12 cellular contexts compared by ENCODE assay signal in the genomic region with DNA sequence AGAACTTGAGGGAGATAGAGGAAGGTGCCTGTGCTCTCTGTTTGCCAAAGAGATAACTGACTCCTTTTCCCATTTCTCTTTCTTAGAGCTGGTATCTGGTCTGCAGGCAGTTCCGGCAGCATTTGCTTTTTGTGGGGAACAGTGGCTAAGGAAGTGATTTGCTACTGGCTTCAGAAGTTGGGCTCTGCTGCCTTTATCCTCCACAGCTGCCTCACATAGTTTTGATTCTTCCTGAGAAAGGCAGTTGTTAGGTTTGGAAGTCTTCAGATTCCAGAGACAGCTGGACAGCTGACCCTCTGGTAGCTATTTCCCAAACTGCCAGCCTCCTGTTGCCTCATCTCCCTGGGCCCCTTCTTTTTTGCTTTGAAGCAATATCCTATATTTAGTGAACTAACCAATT.
DNase-seq lines count a peak whose midpoint lies in the region; ATAC-seq, FAIRE-seq and TF ChIP-seq lines count a peak whose summit lies in the region.
"Had no signal": no experiment of that assay in that cellular context is flagged by ENCODE, and none has a peak within 500 bp of the region (broad histone marks: within the 10 kb centered on the region; RNA-seq: fewer than 3 reads in every experiment).

No MANE protein-coding gene starts in this region.

- H3K79me1 ChIP-seq in trophoblast cell (ENCODE audit: low read length): peaks cover 1% of the 10 kb centered on the region

- no peak for FAIRE-seq in astrocyte (lab: Jason Lieb, UNC)
- FAIRE-seq: K562 had no signal

- no peaks in the 10 kb centered on the region for H3K9me3 Mint-ChIP-seq in astrocyte (ENCODE audit: unreplicated experiment)

- H3K4me2 ChIP-seq in GM23248 (ENCODE audit: unreplicated experiment) (peak overlapping the region; percentile 18), astrocyte (ENCODE audit: low read length) (peak overlapping the region; percentile 27), trophoblast cell (ENCODE audit: low read length) (peak overlapping the region; percentile 30)

- no peak overlapping the region for H2BK120ac ChIP-seq in trophoblast cell (ENCODE audit: insufficient read depth, low read length, poor library complexity)

- DNase-seq in GM23248 (peak; percentile 42), astrocyte (ENCODE audit: low read depth) (peak; percentile 73), trophoblast cell (peak; percentile 67 to 91), MG63 (no peak), omental fat pad (ENCODE audit: low spot score) (no peak), SKM-1 (lab: John Stamatoyannopoulos, UW; ENCODE audit: unreplicated experiment) (no peak), GM10266 (ENCODE audit: extremely low spot score) (no peak)
- DNase-seq: stimulated activated CD4-positive, alpha-beta T cell treated with anti-CD3 and anti-CD28 coated beads, Interleukin-4, amount 100 ng/mL, for 1 hour; testis had no signal

- H2BK12ac ChIP-seq in trophoblast cell (ENCODE audit: low read length): no peak overlapping the region

- H4K91ac ChIP-seq in trophoblast cell (ENCODE audit: low read depth, low read length): no peak overlapping the region

- no peak overlapping the region for H4K8ac ChIP-seq in trophoblast cell (ENCODE audit: low read depth, low read length)

- H4K12ac ChIP-seq in trophoblast cell (ENCODE audit: low read depth, low read length): no peak overlapping the region

- H3K79me2 ChIP-seq in GM23248 (ENCODE audit: insufficient read depth): peaks cover 94% of the 10 kb centered on the region
- peaks cover 95% of the 10 kb centered on the region for H3K79me2 ChIP-seq in astrocyte (ENCODE audit: insufficient read depth, low read length)
- H3K79me2 ChIP-seq in trophoblast cell (ENCODE audit: control insufficient read depth, insufficient read depth, low read length, poor library complexity): peaks cover 5% of the 10 kb centered on the region

- H3K9me2 ChIP-seq in GM23248 (ENCODE audit: insufficient read depth): no peaks in the 10 kb centered on the region

- H3K4me1 ChIP-seq in GM23248 (ENCODE audit: insufficient read depth) (peaks cover 31% of the 10 kb centered on the region), astrocyte (ENCODE audit: insufficient read depth, low read length) (peaks cover 31% of the 10 kb centered on the region), gastroesophageal sphincter (peaks cover 23 to 76% (median 26%) of the 10 kb centered on the region in 3 donors), trophoblast cell (ENCODE audit: control insufficient read depth in 1 of 2, insufficient read depth in 2 of 2, low read length in 2 of 2) (peaks cover 10 to 27% of the 10 kb centered on the region in 2 experiments)

- TF ChIP-seq CTCF in astrocyte (IDR thresholded peaks at IDR 0.05; ENCODE audit: insufficient read depth, low read depth, low read length) (no peak), gastroesophageal sphincter (IDR thresholded peaks at IDR 0.05) (no peak), omental fat pad (IDR thresholded peaks at IDR 0.05) (no peak), GM10266 (IDR thresholded peaks at IDR 0.05; ENCODE audit: control insufficient read depth, insufficient read depth, low read depth, missing control alignments) (no peak)

- peak overlapping the region; percentile 79 for H3K27ac Mint-ChIP-seq in astrocyte (ENCODE audit: unreplicated experiment)

- no peak overlapping the region for H2BK5ac ChIP-seq in trophoblast cell (ENCODE audit: low read depth, low read length, poor library complexity)

- H4K20me1 ChIP-seq in GM23248 (ENCODE audit: insufficient read depth): no peaks in the 10 kb centered on the region
- peaks cover 75% of the 10 kb centered on the region for H4K20me1 ChIP-seq in astrocyte (ENCODE audit: insufficient read depth, low read length)

- WGBS in GM23248 (ENCODE audit: low coverage in 1 of 2, low lambda C conversion rate in 2 of 2, missing lambda C conversion rate in 2 of 2), 2 experiments: 86 to 100% methylated on average over 1 of the region's 1 CpG
- 60% methylated on average over 1 of the region's 1 CpG; no CpG with 5 or more reads in 1 of the 2 donors for WGBS in gastroesophageal sphincter (ENCODE audit: low coverage in 1 of 2), 2 donors
- no CpG with 5 or more reads among the region's 1 CpG for WGBS in trophoblast cell (ENCODE audit: extremely low coverage, insufficient coverage, insufficient read length)

- H2AK5ac ChIP-seq in trophoblast cell (ENCODE audit: low read length): no peak overlapping the region

- H3K18ac ChIP-seq in trophoblast cell (ENCODE audit: low read length): no peak overlapping the region

- no peak overlapping the region for H3K4ac ChIP-seq in trophoblast cell (ENCODE audit: low read depth, low read length)

- H3K4me3 ChIP-seq in GM23248 (no peak overlapping the region), astrocyte (ENCODE audit: insufficient read depth, low read depth, low read length) (no peak overlapping the region), gastroesophageal sphincter (no peak overlapping the region), trophoblast cell (ENCODE audit: low read depth, low read length) (no peak overlapping the region), MG63 (no peak overlapping the region)
- H3K4me3 ChIP-seq: body of pancreas, K562, testis had no signal

- no peak overlapping the region for H3K4me3 Mint-ChIP-seq in astrocyte (ENCODE audit: unreplicated experiment)

- H3K9ac ChIP-seq in GM23248 (no peak overlapping the region), astrocyte (ENCODE audit: low read length) (no peak overlapping the region), trophoblast cell (ENCODE audit: low read length) (no peak overlapping the region)

- no peaks in the 10 kb centered on the region for H3K9me3 ChIP-seq in GM23248 (ENCODE audit: low read depth)
- no peaks in the 10 kb centered on the region for H3K9me3 ChIP-seq in astrocyte (ENCODE audit: insufficient read depth, low read depth, low read length)
- no peaks in the 10 kb centered on the region for H3K9me3 ChIP-seq in gastroesophageal sphincter
- no peaks in the 10 kb centered on the region for H3K9me3 ChIP-seq in trophoblast cell (ENCODE audit: insufficient read depth, low read depth, low read length)
- no peaks in the 10 kb centered on the region for H3K9me3 ChIP-seq in MG63
- H3K9me3 ChIP-seq: body of pancreas, testis had no signal

- H3K27me3 Mint-ChIP-seq in astrocyte (ENCODE audit: low read depth, unreplicated experiment): no peaks in the 10 kb centered on the region

- peaks cover 51% of the 10 kb centered on the region for H3K4me1 Mint-ChIP-seq in astrocyte (ENCODE audit: low read depth, unreplicated experiment)

- in situ Hi-C loops in GM23248 (cut with MboI): no loop called here

- H3K27me3 ChIP-seq in GM23248 (replicated peaks; ENCODE audit: insufficient read depth) (no peaks in the 10 kb centered on the region), astrocyte (ENCODE audit: insufficient read depth, low read length) (no peaks in the 10 kb centered on the region), gastroesophageal sphincter (no peaks in the 10 kb centered on the region), trophoblast cell (ENCODE audit: insufficient read depth, low read length) (no peaks in the 10 kb centered on the region), MG63 (no peaks in the 10 kb centered on the region)
- H3K27me3 ChIP-seq: body of pancreas, testis had no signal

- no peak for TF ChIP-seq EP300 in gastroesophageal sphincter (IDR thresholded peaks at IDR 0.05)

- H3K27ac ChIP-seq in GM23248: peak overlapping the region; percentile 21
- no peak overlapping the region for H3K27ac ChIP-seq in astrocyte (ENCODE audit: low read depth, low read length)
- H3K27ac ChIP-seq in gastroesophageal sphincter: peak overlapping the region; percentile 75 to 86 (median 76)
- H3K27ac ChIP-seq in trophoblast cell (ENCODE audit: low read depth, low read length): peak overlapping the region; percentile 62

- peaks cover 20% of the 10 kb centered on the region for H3F3A ChIP-seq in GM23248 (ENCODE audit: insufficient read depth)

- TF ChIP-seq POLR2A in gastroesophageal sphincter (IDR thresholded peaks at IDR 0.05): no peak

- peaks cover 4% of the 10 kb centered on the region for H3K36me3 Mint-ChIP-seq in astrocyte (ENCODE audit: low read depth, unreplicated experiment)

- H3K23ac ChIP-seq in trophoblast cell (ENCODE audit: low read length): no peak overlapping the region

- ATAC-seq in gastroesophageal sphincter: peak; percentile 46
- no peak for ATAC-seq in omental fat pad (ENCODE audit: low FRiP score)
- ATAC-seq: K562 had no signal

- H3K14ac ChIP-seq in trophoblast cell (ENCODE audit: low read length): no peak overlapping the region

- no peak overlapping the region for H2AFZ ChIP-seq in GM23248
- H2AFZ ChIP-seq in astrocyte (ENCODE audit: low read depth, low read length): no peak overlapping the region
- H2AFZ ChIP-seq in trophoblast cell (ENCODE audit: insufficient read depth, low read length, poor library complexity): no peak overlapping the region

- H3K36me3 ChIP-seq in GM23248 (ENCODE audit: low read depth): no peaks in the 10 kb centered on the region
- H3K36me3 ChIP-seq in astrocyte (ENCODE audit: insufficient read depth, low read length): peaks cover 3% of the 10 kb centered on the region
- H3K36me3 ChIP-seq in gastroesophageal sphincter: no peaks in the 10 kb centered on the region
- H3K36me3 ChIP-seq in trophoblast cell (ENCODE audit: control insufficient read depth in 1 of 2, insufficient read depth in 2 of 2, low read length in 2 of 2): no peaks in the 10 kb centered on the region
- H3K36me3 ChIP-seq in MG63: no peaks in the 10 kb centered on the region

Comparison
In these comparisons a context has a peak if more than half of its experiments do, and no peak if none do; other contexts are left out.
1. DNase-seq: peak in GM23248 (single experiment), astrocyte (single experiment) and trophoblast cell (2 of 2); none in MG63 (single experiment), omental fat pad (single experiment), SKM-1 (single experiment) and GM10266 (single experiment).
2. Peak in every context shown above with its lines, with median percentiles within 50 percentile points of each other: H3K4me2 ChIP-seq.